Comparison of ENCODE assay signal across 31 cellular contexts in the genomic region with DNA sequence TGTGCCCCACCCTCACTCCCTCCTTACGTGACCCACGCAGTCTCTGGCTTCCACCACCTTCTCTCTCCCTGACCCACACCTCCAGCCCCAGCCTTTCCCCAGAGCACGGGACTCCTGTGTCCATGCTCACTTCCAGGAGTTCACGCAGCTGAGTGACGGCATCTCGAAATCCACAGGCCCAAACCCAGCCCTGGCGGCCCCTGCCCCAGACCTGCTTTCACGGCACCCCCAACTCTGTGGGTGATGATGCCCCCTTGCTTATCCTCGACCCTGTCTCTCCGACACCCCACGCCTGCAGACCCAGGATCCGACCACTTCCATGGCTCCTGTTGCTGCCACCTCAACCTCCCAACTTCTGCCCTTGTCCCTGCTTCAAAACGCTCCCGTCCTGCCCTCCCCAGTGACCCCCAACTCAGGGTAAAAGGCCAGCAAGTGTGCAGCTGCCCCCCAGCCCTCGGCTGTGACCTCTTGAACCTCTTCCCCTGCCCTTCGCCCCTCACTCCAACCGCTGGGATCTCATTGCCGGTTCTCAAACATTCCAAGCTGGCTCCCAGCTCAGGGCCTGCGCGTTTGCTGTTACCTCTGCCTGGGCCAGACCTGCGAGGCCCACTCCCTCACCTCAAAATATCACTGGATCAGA. TPM values are rescaled to one million over a fixed set of nuclear protein-coding genes. Genes with fewer than 3 reads are reported as not detected.
DNase-seq lines count a peak whose midpoint lies in the region; ATAC-seq and TF ChIP-seq lines count a peak whose summit lies in the region.
"Had no signal": no experiment of that assay in that cellular context is flagged by ENCODE, and none has a peak within 500 bp of the region (broad histone marks: within the 10 kb centered on the region; RNA-seq: fewer than 3 reads in every experiment).

No MANE protein-coding gene starts in this region.

- H3K4me1 ChIP-seq in hepatocyte (ENCODE audit: insufficient read depth) (peaks cover 4% of the 10 kb centered on the region), neural progenitor cell (peaks cover 9% of the 10 kb centered on the region), aorta (ENCODE audit: control insufficient read depth in 1 of 2, insufficient read depth in 2 of 2, low read length in 2 of 2) (no peaks in the 10 kb centered on the region)
- H3K4me1 ChIP-seq: breast epithelium had no signal

- H3K9me2 ChIP-seq in hepatocyte (replicated peaks; ENCODE audit: insufficient read depth) = no peaks in the 10 kb centered on the region

- no peak overlapping the region for H3K4me3 Mint-ChIP-seq in neural progenitor cell
- H3K4me3 Mint-ChIP-seq in activated CD4-positive, alpha-beta T cell treated with anti-CD3 and anti-CD28 coated beads, Interleukin-2, amount 10 ng/mL, durations not matched to agents 24 days and 14 days = no peak overlapping the region
- H3K4me3 Mint-ChIP-seq: activated CD4-positive, alpha-beta T cell treated with anti-CD3 and anti-CD28 coated beads for 36 hours; activated CD8-positive, alpha-beta T cell treated with anti-CD3 and anti-CD28 coated beads, Interleukin-2, amount 10 ng/mL, durations not matched to agents 7 days and 5 days; CD4-positive, alpha-beta T cell had no signal

- TF ChIP-seq CTCF in hepatocyte (IDR thresholded peaks at IDR 0.05; ENCODE audit: poor library complexity) (no peak), neural progenitor cell (IDR thresholded peaks at IDR 0.05) (no peak)

- H3K79me2 ChIP-seq in hepatocyte = no peaks in the 10 kb centered on the region
- no peaks in the 10 kb centered on the region for H3K79me2 ChIP-seq in neural progenitor cell (ENCODE audit: low read depth)

- H3K9me3 Mint-ChIP-seq in neural progenitor cell = no peaks in the 10 kb centered on the region
- H3K9me3 Mint-ChIP-seq in activated CD4-positive, alpha-beta T cell treated with anti-CD3 and anti-CD28 coated beads, Interleukin-2, amount 10 ng/mL, durations not matched to agents 24 days and 14 days = no peaks in the 10 kb centered on the region
- H3K9me3 Mint-ChIP-seq: activated T-helper 2 cell treated with anti-CD3 and anti-CD28 coated beads, Interferon-gamma antibody, Interleukin-2, Interleukin-4, amounts not matched to agents 10 μg/mL and 5 μg/mL and 100 μg/mL, durations not matched to agents 14 hours and 24 hours and 36 hours; CD4-positive, alpha-beta T cell had no signal

- no peak overlapping the region for H3K9ac ChIP-seq in neural progenitor cell

- no peaks in the 10 kb centered on the region for H4K20me1 ChIP-seq in hepatocyte (ENCODE audit: insufficient read depth, poor library complexity, severe bottlenecking)
- H4K20me1 ChIP-seq in neural progenitor cell (ENCODE audit: low read depth) = no peaks in the 10 kb centered on the region

- peaks cover 51% of the 10 kb centered on the region for H3K4me1 Mint-ChIP-seq in neural progenitor cell
- H3K4me1 Mint-ChIP-seq in activated CD4-positive, alpha-beta T cell treated with anti-CD3 and anti-CD28 coated beads, Interleukin-2, amount 10 ng/mL, durations not matched to agents 24 days and 14 days = peaks cover 7% of the 10 kb centered on the region

- H3K4me3 ChIP-seq in hepatocyte = no peak overlapping the region
- H3K4me3 ChIP-seq in neural progenitor cell = no peak overlapping the region
- H3K4me3 ChIP-seq in aorta (ENCODE audit: low read length in 2 of 2) = no peak overlapping the region
- H3K4me3 ChIP-seq: breast epithelium, gastroesophageal sphincter, MG63, PC-9, thoracic aorta had no signal

- H3F3A ChIP-seq in neural progenitor cell (ENCODE audit: low read depth) = peaks cover 14% of the 10 kb centered on the region

- H3K27ac ChIP-seq in hepatocyte = peak overlapping the region; percentile 60
- no peak overlapping the region for H3K27ac ChIP-seq in neural progenitor cell
- H3K27ac ChIP-seq in aorta (ENCODE audit: low read depth in 1 of 2, low read length in 2 of 2) = no peak overlapping the region
- H3K27ac ChIP-seq: breast epithelium, gastroesophageal sphincter, PC-9, thoracic aorta, VCaP had no signal

- H3K27me3 ChIP-seq in hepatocyte (no peaks in the 10 kb centered on the region), neural progenitor cell (no peaks in the 10 kb centered on the region), aorta (ENCODE audit: control insufficient read depth in 1 of 2, insufficient read depth in 2 of 2, low read length in 1 of 2) (no peaks in the 10 kb centered on the region)
- H3K27me3 ChIP-seq: breast epithelium, MG63 had no signal

- H3K9me3 ChIP-seq in hepatocyte (ENCODE audit: low read depth) (no peaks in the 10 kb centered on the region), neural progenitor cell (ENCODE audit: low read depth) (no peaks in the 10 kb centered on the region), aorta (ENCODE audit: control insufficient read depth, low read length) (no peaks in the 10 kb centered on the region)
- H3K9me3 ChIP-seq: breast epithelium, gastroesophageal sphincter, MG63, thoracic aorta had no signal

- peak overlapping the region; percentile 61 for H3K27ac Mint-ChIP-seq in neural progenitor cell
- no peak overlapping the region for H3K27ac Mint-ChIP-seq in activated CD4-positive, alpha-beta T cell treated with anti-CD3 and anti-CD28 coated beads, Interleukin-2, amount 10 ng/mL, durations not matched to agents 24 days and 14 days
- H3K27ac Mint-ChIP-seq: activated CD4-positive, alpha-beta T cell treated with anti-CD3 and anti-CD28 coated beads for 36 hours; activated CD8-positive, alpha-beta T cell treated with anti-CD3 and anti-CD28 coated beads, Interleukin-2, amount 10 ng/mL, durations not matched to agents 7 days and 5 days; activated T-helper 2 cell treated with anti-CD3 and anti-CD28 coated beads, Interferon-gamma antibody, Interleukin-2, Interleukin-4, amounts not matched to agents 10 μg/mL and 5 μg/mL and 100 μg/mL, durations not matched to agents 14 hours and 24 hours and 36 hours; CD4-positive, alpha-beta T cell had no signal

- 86% methylated on average over 20 of the region's 21 CpGs for WGBS in hepatocyte (ENCODE audit: low lambda C conversion rate, missing lambda C conversion rate)
- 90 to 91% methylated on average over 21 of the region's 21 CpGs for WGBS in aorta, 2 donors

- H3K36me3 Mint-ChIP-seq in neural progenitor cell = no peaks in the 10 kb centered on the region
- no peaks in the 10 kb centered on the region for H3K36me3 Mint-ChIP-seq in activated CD4-positive, alpha-beta T cell treated with anti-CD3 and anti-CD28 coated beads, Interleukin-2, amount 10 ng/mL, durations not matched to agents 24 days and 14 days (ENCODE audit: low read depth)

- peak overlapping the region; percentile 47 for H3K4me2 ChIP-seq in hepatocyte
- H3K4me2 ChIP-seq in neural progenitor cell = no peak overlapping the region
- H3K4me2 ChIP-seq: PC-9 had no signal

- H3K36me3 ChIP-seq in hepatocyte (replicated peaks; ENCODE audit: insufficient read depth, low read depth) (no peaks in the 10 kb centered on the region), neural progenitor cell (no peaks in the 10 kb centered on the region), aorta (ENCODE audit: control insufficient read depth in 1 of 2, insufficient read depth in 2 of 2, low read length in 1 of 2) (no peaks in the 10 kb centered on the region)
- H3K36me3 ChIP-seq: breast epithelium, gastroesophageal sphincter, MG63, thoracic aorta had no signal

- DNase-seq in left ventricle myocardium superior = peak; percentile 15
- DNase-seq in cardiac septum (ENCODE audit: low spot score) = no peak
- DNase-seq in hepatocyte (ENCODE audit: low spot score) = no peak
- DNase-seq in neural progenitor cell (ENCODE audit: low spot score) = no peak
- peak; percentile 34 to 50 for DNase-seq in aorta
- no peak for DNase-seq in activated CD4-positive, alpha-beta T cell treated with anti-CD3 and anti-CD28 coated beads, Interleukin-2, amount 10 ng/mL, durations not matched to agents 24 days and 14 days
- no peak for DNase-seq in stimulated activated CD4-positive, alpha-beta T cell treated with anti-CD3 and anti-CD28 coated beads, Interleukin-12 subunit alpha, Interleukin-12 subunit beta, amount 100 ng/mL, for 4 hours
- DNase-seq: activated CD4-positive, alpha-beta T cell treated with anti-CD3 and anti-CD28 coated beads for 36 hours; activated CD8-positive, alpha-beta T cell treated with anti-CD3 and anti-CD28 coated beads, Interleukin-2, amount 10 ng/mL, durations not matched to agents 7 days and 5 days; activated naive CD4-positive, alpha-beta T cell treated with anti-CD3 and anti-CD28 coated beads, Interleukin-2, amount 50 U/mL, for 16 hours; amniotic stem cell; CD4-positive, alpha-beta T cell; DND-41; GF-D8; GOT3; KG1; left cardiac atrium; MG63; NCI-H2029; NCI-H526; NK-92 treated with Interleukin-12 subunit alpha and Interleukin-12 subunit beta, amount 100 ng/mL, for 24 hours; PC-9; SHP77 treated with DMSO at 0.1 percent for 48 hours; stimulated activated naive CD4-positive, alpha-beta T cell treated with Interleukin-2 at 50 U/mL for 16 hours; T-helper 9 cell had no signal

- H2AFZ ChIP-seq in hepatocyte = no peak overlapping the region
- no peak overlapping the region for H2AFZ ChIP-seq in neural progenitor cell (replicated peaks)
- H2AFZ ChIP-seq: PC-9 had no signal

- intact Hi-C loops in left ventricle myocardium superior (cut with micrococcal nuclease) = no loop called here
- intact Hi-C loops in cardiac septum (cut with DNase I) = no loop called here
- intact Hi-C loops in aorta (cut with DNase I) = no loop called here
- intact Hi-C loops in activated CD4-positive, alpha-beta T cell treated with anti-CD3 and anti-CD28 coated beads, Interleukin-2, amount 10 ng/mL, durations not matched to agents 24 days and 14 days (cut with micrococcal nuclease) = no loop called here

- peaks cover 14% of the 10 kb centered on the region for H3K27me3 Mint-ChIP-seq in neural progenitor cell (ENCODE audit: insufficient read depth, low read depth)
- H3K27me3 Mint-ChIP-seq in activated CD4-positive, alpha-beta T cell treated with anti-CD3 and anti-CD28 coated beads, Interleukin-2, amount 10 ng/mL, durations not matched to agents 24 days and 14 days = peaks cover 20% of the 10 kb centered on the region

- ATAC-seq in left ventricle myocardium superior (no peak), aorta (ENCODE audit: low FRiP score) (no peak), HG03460 (IDR thresholded peaks at IDR 0.05; ENCODE audit: unreplicated experiment) (no peak)
- ATAC-seq: activated CD4-positive, alpha-beta T cell treated with anti-CD3 and anti-CD28 coated beads for 36 hours; activated CD8-positive, alpha-beta T cell treated with anti-CD3 and anti-CD28 coated beads, Interleukin-2, amount 10 ng/mL, durations not matched to agents 7 days and 5 days; gastroesophageal sphincter had no signal

RNA-seq across cellular contexts. Expression of a gene that starts 30.4 kb away (rescaled TPM):
- 23.9 TPM for total RNA-seq in left ventricle myocardium superior
- total RNA-seq in cardiac septum = 14.2 TPM
- total RNA-seq in hepatocyte = 3.2 and 5.1 TPM in 2 replicates
- 2.6 and 5.4 TPM in 2 replicates for polyA plus RNA-seq in hepatocyte
- total RNA-seq in neural progenitor cell (ENCODE audit: low replicate concordance) = not detected in 2 replicates
- 100 to 1,000 TPM; 114 to 116 TPM for total RNA-seq in aorta
- polyA plus RNA-seq in aorta = 100 to 1,000 TPM in 1 of 2 donors, 10 to 100 TPM in 1; 18.0 to 122 TPM
- total RNA-seq in activated CD4-positive, alpha-beta T cell treated with anti-CD3 and anti-CD28 coated beads, Interleukin-2, amount 10 ng/mL, durations not matched to agents 24 days and 14 days = 178 and 179 TPM in 2 replicates

Comparison
In these comparisons a context has a peak if more than half of its experiments do, and no peak if none do; other contexts are left out.
1. DNase-seq: peak in left ventricle myocardium superior (single experiment) and aorta (2 of 2); none in cardiac septum (single experiment), hepatocyte (single experiment), neural progenitor cell (single experiment), activated CD4-positive, alpha-beta T cell treated with anti-CD3 and anti-CD28 coated beads, Interleukin-2, amount 10 ng/mL, durations not matched to agents 24 days and 14 days (single experiment) and stimulated activated CD4-positive, alpha-beta T cell treated with anti-CD3 and anti-CD28 coated beads, Interleukin-12 subunit alpha, Interleukin-12 subunit beta, amount 100 ng/mL, for 4 hours (single experiment).